ENCODE assay signal across 1 cellular context in the genomic region with DNA sequence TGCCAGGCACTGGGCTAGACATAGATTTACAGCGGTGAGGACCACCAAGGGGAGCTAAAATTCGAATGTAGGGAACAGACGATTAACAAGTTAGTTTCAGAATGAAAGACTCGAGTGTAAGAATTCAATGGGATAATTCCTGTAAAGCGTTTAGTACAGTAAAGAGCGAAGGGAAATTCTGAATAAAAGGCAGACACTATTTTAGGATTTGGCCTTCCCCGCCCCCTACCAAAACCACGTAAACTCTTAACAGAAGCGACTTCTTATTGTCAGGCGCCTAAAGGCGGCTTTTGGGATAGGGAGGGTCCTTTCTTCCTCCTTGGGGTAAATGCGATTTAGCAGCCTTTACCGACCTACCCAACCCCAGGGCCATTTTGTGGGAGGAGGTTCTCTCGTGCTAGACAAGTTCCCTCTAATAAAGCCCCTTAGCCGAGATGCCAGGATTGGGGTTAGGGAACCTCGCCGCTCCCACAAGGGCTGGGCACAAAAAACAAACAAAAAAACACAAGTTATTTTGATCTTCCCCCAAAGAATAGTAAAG.
TF ChIP-seq lines count a peak whose summit lies in the region.

No MANE protein-coding gene starts in this region.

TF ChIP-seq in GM12878, 131 proteins besides CTCF, POLR2A, EP300 and RAD21 (continued from another document):
- TF ChIP-seq, protein P1, sequence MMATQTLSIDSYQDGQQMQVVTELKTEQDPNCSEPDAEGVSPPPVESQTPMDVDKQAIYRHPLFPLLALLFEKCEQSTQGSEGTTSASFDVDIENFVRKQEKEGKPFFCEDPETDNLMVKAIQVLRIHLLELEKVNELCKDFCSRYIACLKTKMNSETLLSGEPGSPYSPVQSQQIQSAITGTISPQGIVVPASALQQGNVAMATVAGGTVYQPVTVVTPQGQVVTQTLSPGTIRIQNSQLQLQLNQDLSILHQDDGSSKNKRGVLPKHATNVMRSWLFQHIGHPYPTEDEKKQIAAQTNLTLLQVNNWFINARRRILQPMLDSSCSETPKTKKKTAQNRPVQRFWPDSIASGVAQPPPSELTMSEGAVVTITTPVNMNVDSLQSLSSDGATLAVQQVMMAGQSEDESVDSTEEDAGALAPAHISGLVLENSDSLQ (IDR thresholded peaks at IDR 0.05): no peak
- no peak for TF ChIP-seq RAD51 (IDR thresholded peaks at IDR 0.05)
- TF ChIP-seq ZNF622 (IDR thresholded peaks at IDR 0.05): no peak
- TF ChIP-seq RCOR1 (conservative IDR thresholded peaks at IDR 0.05; ENCODE audit: low read depth, low read length): no peak
- TF ChIP-seq NRF1 (conservative IDR thresholded peaks at IDR 0.05; ENCODE audit: low read depth, low read length): no peak
- TF ChIP-seq CHD1 (IDR thresholded peaks at IDR 0.05; ENCODE audit: low read depth, low read length): no peak
- TF ChIP-seq WRNIP1 (IDR thresholded peaks at IDR 0.05; ENCODE audit: borderline replicate concordance, low read depth, low read length): no peak
- TF ChIP-seq, protein P2, sequence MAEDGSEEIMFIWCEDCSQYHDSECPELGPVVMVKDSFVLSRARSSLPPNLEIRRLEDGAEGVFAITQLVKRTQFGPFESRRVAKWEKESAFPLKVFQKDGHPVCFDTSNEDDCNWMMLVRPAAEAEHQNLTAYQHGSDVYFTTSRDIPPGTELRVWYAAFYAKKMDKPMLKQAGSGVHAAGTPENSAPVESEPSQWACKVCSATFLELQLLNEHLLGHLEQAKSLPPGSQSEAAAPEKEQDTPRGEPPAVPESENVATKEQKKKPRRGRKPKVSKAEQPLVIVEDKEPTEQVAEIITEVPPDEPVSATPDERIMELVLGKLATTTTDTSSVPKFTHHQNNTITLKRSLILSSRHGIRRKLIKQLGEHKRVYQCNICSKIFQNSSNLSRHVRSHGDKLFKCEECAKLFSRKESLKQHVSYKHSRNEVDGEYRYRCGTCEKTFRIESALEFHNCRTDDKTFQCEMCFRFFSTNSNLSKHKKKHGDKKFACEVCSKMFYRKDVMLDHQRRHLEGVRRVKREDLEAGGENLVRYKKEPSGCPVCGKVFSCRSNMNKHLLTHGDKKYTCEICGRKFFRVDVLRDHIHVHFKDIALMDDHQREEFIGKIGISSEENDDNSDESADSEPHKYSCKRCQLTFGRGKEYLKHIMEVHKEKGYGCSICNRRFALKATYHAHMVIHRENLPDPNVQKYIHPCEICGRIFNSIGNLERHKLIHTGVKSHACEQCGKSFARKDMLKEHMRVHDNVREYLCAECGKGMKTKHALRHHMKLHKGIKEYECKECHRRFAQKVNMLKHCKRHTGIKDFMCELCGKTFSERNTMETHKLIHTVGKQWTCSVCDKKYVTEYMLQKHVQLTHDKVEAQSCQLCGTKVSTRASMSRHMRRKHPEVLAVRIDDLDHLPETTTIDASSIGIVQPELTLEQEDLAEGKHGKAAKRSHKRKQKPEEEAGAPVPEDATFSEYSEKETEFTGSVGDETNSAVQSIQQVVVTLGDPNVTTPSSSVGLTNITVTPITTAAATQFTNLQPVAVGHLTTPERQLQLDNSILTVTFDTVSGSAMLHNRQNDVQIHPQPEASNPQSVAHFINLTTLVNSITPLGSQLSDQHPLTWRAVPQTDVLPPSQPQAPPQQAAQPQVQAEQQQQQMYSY (CRISPR knock-in tag; IDR thresholded peaks at IDR 0.05): no peak
- TF ChIP-seq SREBF1 (IDR thresholded peaks at IDR 0.05; ENCODE audit: low read length): no peak
- no peak for TF ChIP-seq ZZZ3 (IDR thresholded peaks at IDR 0.05; ENCODE audit: control insufficient read depth, insufficient read length, low read depth)
- TF ChIP-seq SIX5 (IDR thresholded peaks at IDR 0.05; ENCODE audit: low read depth, low read length, severe bottlenecking): no peak
- TF ChIP-seq NR2C2 (IDR thresholded peaks at IDR 0.05; ENCODE audit: borderline replicate concordance, control insufficient read depth, insufficient read length, low read depth): no peak
- TF ChIP-seq ELK1 (IDR thresholded peaks at IDR 0.05; ENCODE audit: low read depth, low read length): no peak
- TF ChIP-seq BHLHE40 (IDR thresholded peaks at IDR 0.05; ENCODE audit: borderline replicate concordance in 1 of 2, low read depth in 2 of 2, low read length in 1 of 2): no peak
- no peak for TF ChIP-seq MXI1 (IDR thresholded peaks at IDR 0.05; ENCODE audit: low read depth, low read length)
- TF ChIP-seq SIN3A (IDR thresholded peaks at IDR 0.05; ENCODE audit: low read depth, low read length): no peak
- peak; percentile 49; the same call in 1 of the 2 replicates for TF ChIP-seq PAX8 (IDR thresholded peaks at IDR 0.05)
- no peak for TF ChIP-seq SMC3 (IDR thresholded peaks at IDR 0.05; ENCODE audit: borderline replicate concordance, low read length)
- no peak for TF ChIP-seq CEBPB (IDR thresholded peaks at IDR 0.05; ENCODE audit: borderline replicate concordance in 1 of 2, low read depth in 2 of 2, low read length in 2 of 2)
- TF ChIP-seq RELB (IDR thresholded peaks at IDR 0.05; ENCODE audit: low read depth): no peak
- no peak for TF ChIP-seq CREB1 (IDR thresholded peaks at IDR 0.05; ENCODE audit: low read depth)
- TF ChIP-seq BCL11A (IDR thresholded peaks at IDR 0.05; ENCODE audit: low read depth, low read length): no peak
- TF ChIP-seq MTA2 (IDR thresholded peaks at IDR 0.05; ENCODE audit: low read depth): peak; percentile 34; the same call in 1 of the 2 replicates
- no peak for TF ChIP-seq EZH2 (IDR thresholded peaks at IDR 0.05; ENCODE audit: borderline replicate concordance, control insufficient read depth, low read depth, low read length)
- TF ChIP-seq, protein P3, sequence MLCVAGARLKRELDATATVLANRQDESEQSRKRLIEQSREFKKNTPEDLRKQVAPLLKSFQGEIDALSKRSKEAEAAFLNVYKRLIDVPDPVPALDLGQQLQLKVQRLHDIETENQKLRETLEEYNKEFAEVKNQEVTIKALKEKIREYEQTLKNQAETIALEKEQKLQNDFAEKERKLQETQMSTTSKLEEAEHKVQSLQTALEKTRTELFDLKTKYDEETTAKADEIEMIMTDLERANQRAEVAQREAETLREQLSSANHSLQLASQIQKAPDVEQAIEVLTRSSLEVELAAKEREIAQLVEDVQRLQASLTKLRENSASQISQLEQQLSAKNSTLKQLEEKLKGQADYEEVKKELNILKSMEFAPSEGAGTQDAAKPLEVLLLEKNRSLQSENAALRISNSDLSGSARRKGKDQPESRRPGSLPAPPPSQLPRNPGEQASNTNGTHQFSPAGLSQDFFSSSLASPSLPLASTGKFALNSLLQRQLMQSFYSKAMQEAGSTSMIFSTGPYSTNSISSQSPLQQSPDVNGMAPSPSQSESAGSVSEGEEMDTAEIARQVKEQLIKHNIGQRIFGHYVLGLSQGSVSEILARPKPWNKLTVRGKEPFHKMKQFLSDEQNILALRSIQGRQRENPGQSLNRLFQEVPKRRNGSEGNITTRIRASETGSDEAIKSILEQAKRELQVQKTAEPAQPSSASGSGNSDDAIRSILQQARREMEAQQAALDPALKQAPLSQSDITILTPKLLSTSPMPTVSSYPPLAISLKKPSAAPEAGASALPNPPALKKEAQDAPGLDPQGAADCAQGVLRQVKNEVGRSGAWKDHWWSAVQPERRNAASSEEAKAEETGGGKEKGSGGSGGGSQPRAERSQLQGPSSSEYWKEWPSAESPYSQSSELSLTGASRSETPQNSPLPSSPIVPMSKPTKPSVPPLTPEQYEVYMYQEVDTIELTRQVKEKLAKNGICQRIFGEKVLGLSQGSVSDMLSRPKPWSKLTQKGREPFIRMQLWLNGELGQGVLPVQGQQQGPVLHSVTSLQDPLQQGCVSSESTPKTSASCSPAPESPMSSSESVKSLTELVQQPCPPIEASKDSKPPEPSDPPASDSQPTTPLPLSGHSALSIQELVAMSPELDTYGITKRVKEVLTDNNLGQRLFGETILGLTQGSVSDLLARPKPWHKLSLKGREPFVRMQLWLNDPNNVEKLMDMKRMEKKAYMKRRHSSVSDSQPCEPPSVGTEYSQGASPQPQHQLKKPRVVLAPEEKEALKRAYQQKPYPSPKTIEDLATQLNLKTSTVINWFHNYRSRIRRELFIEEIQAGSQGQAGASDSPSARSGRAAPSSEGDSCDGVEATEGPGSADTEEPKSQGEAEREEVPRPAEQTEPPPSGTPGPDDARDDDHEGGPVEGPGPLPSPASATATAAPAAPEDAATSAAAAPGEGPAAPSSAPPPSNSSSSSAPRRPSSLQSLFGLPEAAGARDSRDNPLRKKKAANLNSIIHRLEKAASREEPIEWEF (IDR thresholded peaks at IDR 0.05; ENCODE audit: insufficient replicate concordance, low read depth, low read length): no peak
- no peak for TF ChIP-seq ZBTB33 (IDR thresholded peaks at IDR 0.05)
- TF ChIP-seq MTA3 (IDR thresholded peaks at IDR 0.05; ENCODE audit: borderline replicate concordance, low read length): peak; percentile 64; the same call in 1 of the 2 replicates
- no peak for TF ChIP-seq HDAC2 (IDR thresholded peaks at IDR 0.05)
- no peak for TF ChIP-seq RELA (IDR thresholded peaks at IDR 0.05; ENCODE audit: borderline replicate concordance, partially characterized antibody)
- no peak for TF ChIP-seq EGR1 (IDR thresholded peaks at IDR 0.05; ENCODE audit: borderline replicate concordance in 1 of 2, low read depth in 2 of 2, low read length in 2 of 2)
- TF ChIP-seq PML (IDR thresholded peaks at IDR 0.05; ENCODE audit: low read length): no peak; the same call in 1 of the 2 replicates
- TF ChIP-seq SMARCA5 (IDR thresholded peaks at IDR 0.05): no peak
- TF ChIP-seq MLLT1 (IDR thresholded peaks at IDR 0.05): no peak
- no peak for TF ChIP-seq HDAC6 (IDR thresholded peaks at IDR 0.05; ENCODE audit: unreplicated experiment)
- TF ChIP-seq NR2F1 (conservative IDR thresholded peaks at IDR 0.05): no peak
- TF ChIP-seq BMI1 (IDR thresholded peaks at IDR 0.05; ENCODE audit: borderline replicate concordance): no peak; the same call in 1 of the 2 replicates
